ENCODE assay signal across 23 cellular contexts in the genomic region with DNA sequence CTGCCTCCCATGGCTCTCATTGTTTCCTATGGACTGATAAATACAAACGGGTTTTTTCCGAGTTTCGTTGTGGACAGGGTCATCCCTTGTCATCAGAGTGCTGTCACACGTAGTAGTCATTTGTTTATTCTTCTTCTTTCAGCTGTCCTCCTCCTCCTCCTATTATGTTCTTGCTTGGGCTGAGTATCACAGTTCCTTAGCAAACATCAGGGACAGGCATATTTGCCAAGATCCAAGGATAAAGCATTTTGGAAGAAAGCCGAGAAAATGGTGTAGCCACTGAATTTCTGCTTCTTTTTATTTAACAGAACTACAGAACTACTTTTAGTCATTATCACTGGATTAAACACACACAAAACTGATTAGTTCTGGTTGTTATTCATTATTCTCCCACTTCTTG.
DNase-seq lines count a peak whose midpoint lies in the region; ATAC-seq and TF ChIP-seq lines count a peak whose summit lies in the region.
"Had no signal": no experiment of that assay in that cellular context is flagged by ENCODE, and none has a peak within 500 bp of the region (broad histone marks: within the 10 kb centered on the region; RNA-seq: fewer than 3 reads in every experiment).

No MANE protein-coding gene starts in this region.

- peaks cover 51% of the 10 kb centered on the region for H3K4me1 Mint-ChIP-seq in dendritic cell treated with granulocyte-macrophage colony-stimulating factor and Interleukin-4, amounts not matched to agents 40 ng/mL and 50 ng/mL, for 4 days (ENCODE audit: low read depth)
- peaks cover 11% of the 10 kb centered on the region for H3K4me1 Mint-ChIP-seq in stimulated activated naive CD8-positive, alpha-beta T cell treated with anti-CD3 and anti-CD28 coated beads, Interleukin-15, amount 100 ng/mL, for 72 hours
- H3K4me1 Mint-ChIP-seq: activated CD4-positive, alpha-beta T cell treated with anti-CD3 and anti-CD28 coated beads, Interleukin-2, amount 10 ng/mL, durations not matched to agents 7 days and 5 days; CD4-positive, alpha-beta memory T cell had no signal

- peaks cover 0 to 6% of the 10 kb centered on the region in 2 donors for H3K4me1 ChIP-seq in breast epithelium
- peaks cover 9% of the 10 kb centered on the region for H3K4me1 ChIP-seq in mammary epithelial cell (ENCODE audit: insufficient read depth, low read length)
- peaks cover 27% of the 10 kb centered on the region for H3K4me1 ChIP-seq in body of pancreas

- no peaks in the 10 kb centered on the region for H3F3A ChIP-seq in neural cell (ENCODE audit: insufficient read depth, low read length, poor library complexity, severe bottlenecking)

- no peaks in the 10 kb centered on the region for H3K9me2 ChIP-seq in neural cell (ENCODE audit: insufficient read depth, low read length)

- CTCF ChIA-PET in mammary epithelial cell (lab: Charles Lee; ENCODE audit: low non-redundant PET), result no interaction called here

- no peak for TF ChIP-seq RAD21 in neural cell (conservative IDR thresholded peaks at IDR 0.05)

- dilution Hi-C loops in mammary epithelial cell (cut with HindIII; ENCODE audit: low sequenced_read_pairs), result no loop called here

- H2AFZ ChIP-seq in mammary epithelial cell (ENCODE audit: low read depth, low read length) (no peak overlapping the region), neural cell (ENCODE audit: low read depth, low read length) (no peak overlapping the region)

- TF ChIP-seq EP300 in neural cell (conservative IDR thresholded peaks at IDR 0.05; ENCODE audit: poor library complexity, severe bottlenecking), result no peak

- H3K36me3 ChIP-seq in breast epithelium (no peaks in the 10 kb centered on the region), mammary epithelial cell (ENCODE audit: insufficient read depth, low read length) (no peaks in the 10 kb centered on the region), neural cell (ENCODE audit: insufficient read depth, low read length) (no peaks in the 10 kb centered on the region), body of pancreas (replicated peaks in 1 of 2; ENCODE audit: insufficient read depth in 1 of 2, low read depth in 2 of 2) (no peaks in the 10 kb centered on the region)
- H3K36me3 ChIP-seq: gastroesophageal sphincter had no signal

- no peaks in the 10 kb centered on the region for H3K9me3 Mint-ChIP-seq in dendritic cell treated with granulocyte-macrophage colony-stimulating factor and Interleukin-4, amounts not matched to agents 40 ng/mL and 50 ng/mL, for 4 days
- no peaks in the 10 kb centered on the region for H3K9me3 Mint-ChIP-seq in stimulated activated naive CD8-positive, alpha-beta T cell treated with anti-CD3 and anti-CD28 coated beads, Interleukin-15, amount 100 ng/mL, for 72 hours
- H3K9me3 Mint-ChIP-seq: activated CD4-positive, alpha-beta T cell treated with anti-CD3 and anti-CD28 coated beads, Interleukin-2, amount 10 ng/mL, durations not matched to agents 7 days and 5 days had no signal

- BruUV-seq in mammary epithelial cell (replicated peaks; lab: Mats Ljungman, UMichigan), result no TSS peak

- ATAC-seq in stimulated activated naive CD8-positive, alpha-beta T cell treated with anti-CD3 and anti-CD28 coated beads, Interleukin-15, amount 100 ng/mL, for 72 hours, result no peak
- no peak for ATAC-seq in body of pancreas
- ATAC-seq: gastroesophageal sphincter, HCT116, left lobe of liver had no signal

- H3K27ac Mint-ChIP-seq in dendritic cell treated with granulocyte-macrophage colony-stimulating factor and Interleukin-4, amounts not matched to agents 40 ng/mL and 50 ng/mL, for 4 days, result peak overlapping the region; percentile 16
- H3K27ac Mint-ChIP-seq in stimulated activated naive CD8-positive, alpha-beta T cell treated with anti-CD3 and anti-CD28 coated beads, Interleukin-15, amount 100 ng/mL, for 72 hours, result no peak overlapping the region
- H3K27ac Mint-ChIP-seq: activated CD4-positive, alpha-beta T cell treated with anti-CD3 and anti-CD28 coated beads, Interleukin-2, amount 10 ng/mL, durations not matched to agents 7 days and 5 days had no signal

- no peaks in the 10 kb centered on the region for H3K36me3 Mint-ChIP-seq in dendritic cell treated with granulocyte-macrophage colony-stimulating factor and Interleukin-4, amounts not matched to agents 40 ng/mL and 50 ng/mL, for 4 days (ENCODE audit: low read depth)
- H3K36me3 Mint-ChIP-seq: CD4-positive, alpha-beta memory T cell had no signal

- no peak overlapping the region for H3K4me3 ChIP-seq in breast epithelium
- no peak overlapping the region for H3K4me3 ChIP-seq in mammary epithelial cell (replicated peaks in 1 of 3; ENCODE audit: insufficient read depth in 1 of 3, low read depth in 2 of 3, low read length in 3 of 3)
- no peak overlapping the region for H3K4me3 ChIP-seq in neural cell (ENCODE audit: low read length)
- H3K4me3 ChIP-seq in body of pancreas, result no peak overlapping the region
- H3K4me3 ChIP-seq: gastroesophageal sphincter had no signal

- TF ChIP-seq POLR2A in breast epithelium (IDR thresholded peaks at IDR 0.05) (no peak), body of pancreas (IDR thresholded peaks at IDR 0.05) (no peak)

- no peak overlapping the region for H3K9ac ChIP-seq in mammary epithelial cell (ENCODE audit: insufficient read depth, low read length)
- no peak overlapping the region for H3K9ac ChIP-seq in neural cell (ENCODE audit: low read length)
- H3K9ac ChIP-seq: KMS-11 had no signal

- H3K4me2 ChIP-seq in mammary epithelial cell (ENCODE audit: insufficient read depth, low read depth, low read length) (no peak overlapping the region), neural cell (ENCODE audit: low read length) (no peak overlapping the region)
- H3K4me2 ChIP-seq: KMS-11 had no signal

- no peak overlapping the region for H3K4me3 Mint-ChIP-seq in dendritic cell treated with granulocyte-macrophage colony-stimulating factor and Interleukin-4, amounts not matched to agents 40 ng/mL and 50 ng/mL, for 4 days
- no peak overlapping the region for H3K4me3 Mint-ChIP-seq in stimulated activated naive CD8-positive, alpha-beta T cell treated with anti-CD3 and anti-CD28 coated beads, Interleukin-15, amount 100 ng/mL, for 72 hours
- H3K4me3 Mint-ChIP-seq: activated CD4-positive, alpha-beta T cell treated with anti-CD3 and anti-CD28 coated beads, Interleukin-2, amount 10 ng/mL, durations not matched to agents 7 days and 5 days; CD4-positive, alpha-beta memory T cell had no signal

- no peaks in the 10 kb centered on the region for H3K9me3 ChIP-seq in breast epithelium
- no peaks in the 10 kb centered on the region for H3K9me3 ChIP-seq in mammary epithelial cell (replicated peaks; ENCODE audit: insufficient read depth, low read length)
- H3K9me3 ChIP-seq in neural cell (ENCODE audit: low read length), result no peaks in the 10 kb centered on the region
- H3K9me3 ChIP-seq in body of pancreas, result no peaks in the 10 kb centered on the region
- H3K9me3 ChIP-seq: gastroesophageal sphincter had no signal

- H4K20me1 ChIP-seq in mammary epithelial cell (ENCODE audit: insufficient read depth, low read length) (no peaks in the 10 kb centered on the region), neural cell (ENCODE audit: insufficient read depth) (no peaks in the 10 kb centered on the region)

- no peaks in the 10 kb centered on the region for H3K27me3 ChIP-seq in breast epithelium
- H3K27me3 ChIP-seq in mammary epithelial cell (ENCODE audit: insufficient read depth, low read length), result no peaks in the 10 kb centered on the region
- H3K27me3 ChIP-seq in neural cell (ENCODE audit: insufficient read depth, low read depth, low read length), result no peaks in the 10 kb centered on the region
- no peaks in the 10 kb centered on the region for H3K27me3 ChIP-seq in body of pancreas
- H3K27me3 ChIP-seq: gastroesophageal sphincter had no signal

- peak overlapping the region; percentile 79 to 85 for H3K27ac ChIP-seq in breast epithelium
- no peak overlapping the region for H3K27ac ChIP-seq in mammary epithelial cell (ENCODE audit: insufficient read depth, low read depth, low read length)
- H3K27ac ChIP-seq in neural cell (ENCODE audit: low read length), result peak overlapping the region; percentile 67
- H3K27ac ChIP-seq in body of pancreas, result peak overlapping the region in 1 of 4 donors; percentile 3
- H3K27ac ChIP-seq: KMS-11 had no signal

- DNase-seq in breast epithelium (ENCODE audit: low spot score in 2 of 2) (no peak), mammary epithelial cell (no peak), HT-29 (ENCODE audit: low spot score) (no peak), body of pancreas (no peak), DMS114 treated with DMSO at 0.1 percent for 48 hours (lab: John Stamatoyannopoulos, UW; ENCODE audit: unreplicated experiment) (no peak)
- no peak for DNase-seq in stimulated activated naive CD8-positive, alpha-beta T cell treated with anti-CD3 and anti-CD28 coated beads, Interleukin-15, amount 100 ng/mL, for 72 hours
- DNase-seq: 8988T; activated CD4-positive, alpha-beta T cell treated with anti-CD3 and anti-CD28 coated beads, Interleukin-2, amount 10 ng/mL, durations not matched to agents 7 days and 5 days; activated naive CD4-positive, alpha-beta T cell treated with Interleukin-2 at 50 U/mL for 16 hours; caudate nucleus; CD4-positive, alpha-beta memory T cell; dermis blood vessel endothelial cell; EL; hypothalamus; NCI-H510A treated with DMSO at 0.1 percent for 48 hours; SHP77; stimulated activated CD4-positive, alpha-beta T cell treated with anti-CD3 and anti-CD28 coated beads, Interleukin-2, amount 100 ng/mL, for 24 hours had no signal

- intact Hi-C loops in breast epithelium (cut with DNase I; ENCODE audit: low total_unique reads) (no loop called here), mammary epithelial cell (cut with micrococcal nuclease) (no loop called here), body of pancreas (cut with DNase I) (no loop called here)
- intact Hi-C loops in dendritic cell treated with granulocyte-macrophage colony-stimulating factor and Interleukin-4, amounts not matched to agents 40 ng/mL and 50 ng/mL, for 4 days (cut with micrococcal nuclease), result no loop called here

- in situ Hi-C loops in mammary epithelial cell (cut with MboI; ENCODE audit: low sequenced_read_pairs in 2 of 2), result no loop called here

- 73% methylated on average over 5 of the region's 5 CpGs for WGBS in mammary epithelial cell (ENCODE audit: low coverage, missing lambda C conversion rate)
- 34 to 40% methylated on average over 5 of the region's 5 CpGs for WGBS in body of pancreas, 2 donors

- H3K79me2 ChIP-seq in mammary epithelial cell (ENCODE audit: insufficient read depth, low read length) (no peaks in the 10 kb centered on the region), neural cell (replicated peaks; ENCODE audit: insufficient read depth, low read length) (no peaks in the 10 kb centered on the region)

- no peaks in the 10 kb centered on the region for H3K27me3 Mint-ChIP-seq in dendritic cell treated with granulocyte-macrophage colony-stimulating factor and Interleukin-4, amounts not matched to agents 40 ng/mL and 50 ng/mL, for 4 days
- no peaks in the 10 kb centered on the region for H3K27me3 Mint-ChIP-seq in stimulated activated naive CD8-positive, alpha-beta T cell treated with anti-CD3 and anti-CD28 coated beads, Interleukin-15, amount 100 ng/mL, for 72 hours

- TF ChIP-seq CTCF in breast epithelium (IDR thresholded peaks at IDR 0.05), result no peak
- no peak for TF ChIP-seq CTCF in mammary epithelial cell (conservative IDR thresholded peaks at IDR 0.05 in 1 of 2, IDR thresholded peaks at IDR 0.05 in 1 of 2; ENCODE audit: extremely low read depth in 1 of 2, insufficient read depth in 1 of 2, low read depth in 1 of 2, low read length in 2 of 2)
- TF ChIP-seq CTCF in neural cell (IDR thresholded peaks at IDR 0.05; ENCODE audit: poor library complexity, severe bottlenecking), result no peak
- no peak for TF ChIP-seq CTCF in body of pancreas (IDR thresholded peaks at IDR 0.05)
